8 cellular contexts compared by ENCODE assay signal in genomic region chr1:151613275-151613867, GRCh38. TPM values are rescaled to one million over a fixed set of nuclear protein-coding genes. Genes with fewer than 3 reads are reported as not detected.
A peak's percentile ranks its signal among the peaks of the same experiment; 100 is the strongest.
DNase-seq lines count a peak whose midpoint lies in the region; ATAC-seq and TF ChIP-seq lines count a peak whose summit lies in the region.

No MANE protein-coding gene starts in this region.

- H3K36me3 ChIP-seq in KOPT-K1 (ENCODE audit: insufficient read depth, low read length) (peaks cover 4% of the 10 kb centered on the region), muscle layer of colon (ENCODE audit: insufficient read depth, low read length) (no peaks in the 10 kb centered on the region), mucosa of descending colon (ENCODE audit: low read depth) (no peaks in the 10 kb centered on the region)

- CTCF ChIA-PET in AG04450 (lab: Charles Lee): no interaction called here

- no peak for ATAC-seq in mucosa of descending colon

- H3K4me3 ChIP-seq in AG04450 (ENCODE audit: low read depth, low read length) (peak overlapping the region; percentile 90), cardiac fibroblast (replicated peaks in 1 of 2; ENCODE audit: low read depth in 2 of 2, low read length in 2 of 2) (peak overlapping the region; percentile 77 to 88), muscle layer of colon (ENCODE audit: low read depth in 1 of 2, low read length in 2 of 2) (peak overlapping the region; percentile 84 to 96), mucosa of descending colon (no peak overlapping the region)

- TF ChIP-seq CTCF in AG04450 (IDR thresholded peaks at IDR 0.05; ENCODE audit: low read depth, low read length) (no peak), cardiac fibroblast (IDR thresholded peaks at IDR 0.05; ENCODE audit: low read depth, low read length) (no peak), mucosa of descending colon (IDR thresholded peaks at IDR 0.05) (no peak)

- no peak overlapping the region for H3K27ac ChIP-seq in AG04450 (ENCODE audit: low read depth, low read length)
- H3K27ac ChIP-seq in KOPT-K1 (ENCODE audit: low read depth, low read length, poor library complexity, severe bottlenecking): peak overlapping the region; percentile 91
- H3K27ac ChIP-seq in muscle layer of colon (ENCODE audit: low read depth, low read length): peak overlapping the region; percentile 88

- DNase-seq in AG04450 (ENCODE audit: low read depth, low spot score) (no peak), cardiac fibroblast (ENCODE audit: low read depth in 2 of 2) (no peak), KG1 (lab: John Stamatoyannopoulos, UW) (no peak), mucosa of descending colon (no peak), GM19238 (ENCODE audit: insufficient read length, low spot score) (no peak), NCI-H524 treated with DMSO at 0.1 percent for 48 hours (lab: John Stamatoyannopoulos, UW) (no peak)

- H3K9ac ChIP-seq in muscle layer of colon (ENCODE audit: low read length): peak overlapping the region; percentile 75

- H3K27me3 ChIP-seq in AG04450 (ENCODE audit: control insufficient read depth, insufficient read depth, low read length) (no peaks in the 10 kb centered on the region), muscle layer of colon (ENCODE audit: control insufficient read depth in 1 of 2, insufficient read depth in 2 of 2, low read length in 2 of 2) (no peaks in the 10 kb centered on the region)

- intact Hi-C loops in mucosa of descending colon (cut with DNase I, micrococcal nuclease): no loop called here

- no peaks in the 10 kb centered on the region for H3K9me3 ChIP-seq in AG04450 (ENCODE audit: control insufficient read depth, insufficient read depth, low read length)
- no peaks in the 10 kb centered on the region for H3K9me3 ChIP-seq in KOPT-K1 (ENCODE audit: insufficient read depth, low read length, poor library complexity, severe bottlenecking)
- H3K9me3 ChIP-seq in muscle layer of colon (ENCODE audit: low read length): no peaks in the 10 kb centered on the region
- no peaks in the 10 kb centered on the region for H3K9me3 ChIP-seq in mucosa of descending colon

- POLR2A ChIA-PET in AG04450 (lab: Yijun Ruan, JAX): no interaction called here

- H3K4me1 ChIP-seq in muscle layer of colon (ENCODE audit: insufficient read depth, low read length) (peaks cover 27% of the 10 kb centered on the region), mucosa of descending colon (ENCODE audit: low read depth) (no peaks in the 10 kb centered on the region)

RNA-seq across cellular contexts. Expression of gene SNX27, which starts 1.5 kb away (rescaled TPM):
- 22.4 and 23.8 TPM in 2 replicates for polyA plus RNA-seq in AG04450 (2011; rRNA removed)
- polyA minus RNA-seq in AG04450 (2011; rRNA and poly(A)+ RNA removed): 35.7 and 60.8 TPM in 2 replicates
- 10 to 100 TPM; 25.5 to 59.0 (median 34.8) TPM for total RNA-seq in mucosa of descending colon
